ENCODE assay signal across 17 cellular contexts in genomic region chr5:128413356-128413755, GRCh38.
DNase-seq lines count a peak whose midpoint lies in the region; ATAC-seq and TF ChIP-seq lines count a peak whose summit lies in the region.
"Had no signal": no experiment of that assay in that cellular context is flagged by ENCODE, and none has a peak within 500 bp of the region (broad histone marks: within the 10 kb centered on the region; RNA-seq: fewer than 3 reads in every experiment).

No MANE protein-coding gene starts in this region.

- CTCF ChIA-PET in activated naive CD4-positive, alpha-beta T cell treated with anti-CD3 and anti-CD28 coated beads for 36 hours (lab: Charles Lee), result no interaction called here

- H3K9me3 Mint-ChIP-seq in activated naive CD4-positive, alpha-beta T cell treated with anti-CD3 and anti-CD28 coated beads for 36 hours, result peaks cover 14% of the 10 kb centered on the region
- H3K9me3 Mint-ChIP-seq in stimulated activated naive CD8-positive, alpha-beta T cell treated with anti-CD3 and anti-CD28 coated beads, Interleukin-15, amount 100 ng/mL, for 72 hours, result peaks cover 4 to 20% of the 10 kb centered on the region in 2 donors

- no peak overlapping the region for H3K27ac Mint-ChIP-seq in activated naive CD4-positive, alpha-beta T cell treated with anti-CD3 and anti-CD28 coated beads for 36 hours
- no peak overlapping the region for H3K27ac Mint-ChIP-seq in stimulated activated naive CD8-positive, alpha-beta T cell treated with anti-CD3 and anti-CD28 coated beads, Interleukin-15, amount 100 ng/mL, for 72 hours
- H3K27ac Mint-ChIP-seq: CD4-positive, alpha-beta memory T cell had no signal

- no peak overlapping the region for H3K4me3 ChIP-seq in adipocyte (ENCODE audit: low read length)
- no peak overlapping the region for H3K4me3 ChIP-seq in fibroblast of the aortic adventitia (ENCODE audit: low read depth, low read length)
- H3K4me3 ChIP-seq: HAP-1, PC-9 had no signal

- peaks cover 30% of the 10 kb centered on the region for H3K4me1 ChIP-seq in adipocyte (ENCODE audit: control insufficient read depth, insufficient read depth, low read length)
- H3K4me1 ChIP-seq: HAP-1 had no signal

- H3K36me3 Mint-ChIP-seq in activated naive CD4-positive, alpha-beta T cell treated with anti-CD3 and anti-CD28 coated beads for 36 hours (ENCODE audit: low read depth), result no peaks in the 10 kb centered on the region
- H3K36me3 Mint-ChIP-seq: CD4-positive, alpha-beta memory T cell had no signal

- no peaks in the 10 kb centered on the region for H3K4me1 Mint-ChIP-seq in activated naive CD4-positive, alpha-beta T cell treated with anti-CD3 and anti-CD28 coated beads for 36 hours (ENCODE audit: low read depth)
- no peaks in the 10 kb centered on the region for H3K4me1 Mint-ChIP-seq in stimulated activated naive CD8-positive, alpha-beta T cell treated with anti-CD3 and anti-CD28 coated beads, Interleukin-15, amount 100 ng/mL, for 72 hours
- H3K4me1 Mint-ChIP-seq: CD4-positive, alpha-beta memory T cell had no signal

- H3K36me3 ChIP-seq in adipocyte (ENCODE audit: control insufficient read depth, insufficient read depth, low read length, severe bottlenecking), result peaks cover 76% of the 10 kb centered on the region
- H3K36me3 ChIP-seq: HAP-1 had no signal

- no peaks in the 10 kb centered on the region for H3K9me3 ChIP-seq in adipocyte (ENCODE audit: control insufficient read depth, low read length)
- H3K9me3 ChIP-seq: HAP-1 had no signal

- ATAC-seq in stimulated activated naive CD8-positive, alpha-beta T cell treated with anti-CD3 and anti-CD28 coated beads, Interleukin-15, amount 100 ng/mL, for 72 hours, result no peak

- DNase-seq in EH (ENCODE audit: low read depth), result peak; percentile 23
- DNase-seq in adipocyte (ENCODE audit: low read depth), result peak; percentile 55
- DNase-seq in dedifferentiated amniotic fluid mesenchymal stem cell (ENCODE audit: extremely low spot score), result peak; percentile 34
- peak; percentile 54 for DNase-seq in fibroblast of the aortic adventitia (ENCODE audit: low read depth)
- DNase-seq in activated naive CD4-positive, alpha-beta T cell treated with anti-CD3 and anti-CD28 coated beads for 36 hours, result no peak
- DNase-seq in head of caudate nucleus, result no peak
- no peak for DNase-seq in NCI-H524 treated with DMSO at 0.1 percent for 48 hours (lab: John Stamatoyannopoulos, UW)
- no peak for DNase-seq in stimulated activated naive CD8-positive, alpha-beta T cell treated with anti-CD3 and anti-CD28 coated beads, Interleukin-15, amount 100 ng/mL, for 72 hours
- DNase-seq: Calu3; CD4-positive, alpha-beta memory T cell; NCI-H1048; NCI-H1436 treated with DMSO at 0.1 percent for 48 hours; NCI-H2029 treated with DMSO at 0.1 percent for 48 hours; NCI-H510A; NCI-H82; PC-9 had no signal

- H3K9ac ChIP-seq in adipocyte (ENCODE audit: low read length), result no peak overlapping the region

- no peak overlapping the region for H3K4me3 Mint-ChIP-seq in activated naive CD4-positive, alpha-beta T cell treated with anti-CD3 and anti-CD28 coated beads for 36 hours
- H3K4me3 Mint-ChIP-seq in stimulated activated naive CD8-positive, alpha-beta T cell treated with anti-CD3 and anti-CD28 coated beads, Interleukin-15, amount 100 ng/mL, for 72 hours, result no peak overlapping the region
- H3K4me3 Mint-ChIP-seq: CD4-positive, alpha-beta memory T cell had no signal

- intact Hi-C loops in activated naive CD4-positive, alpha-beta T cell treated with anti-CD3 and anti-CD28 coated beads for 36 hours (cut with micrococcal nuclease), result no loop called here
- intact Hi-C loops in head of caudate nucleus (cut with DNase I), result no loop called here

- H3K27me3 Mint-ChIP-seq in activated naive CD4-positive, alpha-beta T cell treated with anti-CD3 and anti-CD28 coated beads for 36 hours (ENCODE audit: low read depth), result no peaks in the 10 kb centered on the region
- H3K27me3 Mint-ChIP-seq in stimulated activated naive CD8-positive, alpha-beta T cell treated with anti-CD3 and anti-CD28 coated beads, Interleukin-15, amount 100 ng/mL, for 72 hours, result no peaks in the 10 kb centered on the region
- H3K27me3 Mint-ChIP-seq: CD4-positive, alpha-beta memory T cell had no signal

- no peak for TF ChIP-seq CTCF in fibroblast of the aortic adventitia (IDR thresholded peaks at IDR 0.05; ENCODE audit: insufficient read depth, low read length)

- H3K27me3 ChIP-seq in adipocyte (replicated peaks; ENCODE audit: control insufficient read depth, insufficient read depth, low read length), result no peaks in the 10 kb centered on the region

Comparison
In these comparisons a context has a peak if more than half of its experiments do, and no peak if none do; other contexts are left out.
1. DNase-seq: peak in EH (single experiment), adipocyte (single experiment), dedifferentiated amniotic fluid mesenchymal stem cell (single experiment) and fibroblast of the aortic adventitia (single experiment); none in activated naive CD4-positive, alpha-beta T cell treated with anti-CD3 and anti-CD28 coated beads for 36 hours (single experiment), head of caudate nucleus (0 of 42), NCI-H524 treated with DMSO at 0.1 percent for 48 hours (single experiment) and stimulated activated naive CD8-positive, alpha-beta T cell treated with anti-CD3 and anti-CD28 coated beads, Interleukin-15, amount 100 ng/mL, for 72 hours (0 of 2).